Comparison of ENCODE assay signal across 1 cellular context in genomic region chr2:239380831-239381708, GRCh38.
TF ChIP-seq lines count a peak whose summit lies in the region.

No MANE protein-coding gene starts in this region.

TF ChIP-seq in SK-N-SH, 30 proteins besides CTCF, POLR2A, EP300 and RAD21 (continued from another document):
- TF ChIP-seq ZBTB33 (IDR thresholded peaks at IDR 0.05; ENCODE audit: borderline replicate concordance, low read depth) (no peak), JUND (IDR thresholded peaks at IDR 0.05) (no peak), YY1 (IDR thresholded peaks at IDR 0.05; ENCODE audit: low read depth) (no peak), RFX5 (IDR thresholded peaks at IDR 0.05; ENCODE audit: low read length) (no peak), NFIC (IDR thresholded peaks at IDR 0.05; ENCODE audit: borderline replicate concordance) (no peak)
